ENCODE assay signal across 8 cellular contexts in the genomic region with DNA sequence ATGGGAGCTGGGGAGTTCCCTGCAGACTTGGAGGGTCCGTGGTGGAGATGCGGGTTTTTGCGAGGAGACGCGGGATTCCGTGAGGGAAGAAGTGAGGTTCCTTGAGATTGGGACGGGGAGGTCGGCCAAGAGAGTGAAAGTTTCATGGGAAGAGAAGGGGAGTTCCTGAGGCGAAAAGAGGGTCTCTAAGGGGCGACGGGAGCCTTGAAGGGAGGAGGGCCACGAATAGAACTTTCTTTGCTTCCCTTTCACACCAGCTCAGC. TPM values are rescaled to one million over a fixed set of nuclear protein-coding genes. Genes with fewer than 3 reads are reported as not detected.
DNase-seq lines count a peak whose midpoint lies in the region; ATAC-seq and TF ChIP-seq lines count a peak whose summit lies in the region.

No MANE protein-coding gene starts in this region.

- no peak for TF ChIP-seq CTCF in HL-60 (IDR thresholded peaks at IDR 0.05; ENCODE audit: insufficient read depth, low read length)

- no peaks in the 10 kb centered on the region for H3K9me3 Mint-ChIP-seq in activated T-helper 1 cell treated with anti-CD3 and anti-CD28 coated beads, Interleukin-12 subunit alpha, Interleukin-12 subunit beta, Interleukin-2, Interleukin-4 antibody, amounts not matched to agents 30 ng/mL and 10 ng/mL and 1 ng/mL, durations not matched to agents 14 hours and 24 hours and 36 hours
- H3K9me3 Mint-ChIP-seq in stimulated activated memory B cell treated with anti-CD40 and anti-IgM and Interleukin-4, amounts not matched to agents 10 μg/mL and 1 μg/mL and 100 μg/mL, for 72 hours, result no peaks in the 10 kb centered on the region

- DNase-seq in HL-60 (ENCODE audit: low read depth in 1 of 2, low spot score in 1 of 2) (no peak), DMS79 treated with DMSO at 0.1 percent for 48 hours (lab: John Stamatoyannopoulos, UW) (no peak), AG20443 (ENCODE audit: low spot score) (no peak), H4 (ENCODE audit: low spot score) (no peak)
- DNase-seq in activated T-helper 1 cell treated with anti-CD3 and anti-CD28 coated beads, Interleukin-12 subunit alpha, Interleukin-12 subunit beta, Interleukin-2, Interleukin-4 antibody, amounts not matched to agents 30 ng/mL and 10 ng/mL and 1 ng/mL, durations not matched to agents 14 hours and 24 hours and 36 hours (ENCODE audit: low spot score), result no peak

- no peaks in the 10 kb centered on the region for H3K9me3 ChIP-seq in iPS-15b (ENCODE audit: control insufficient read depth, insufficient read depth, low read length)

- H3K4me1 ChIP-seq in iPS-15b (ENCODE audit: control insufficient read depth, insufficient read depth, low read length), result peaks cover 3% of the 10 kb centered on the region

- H3K4me3 ChIP-seq in HL-60 (replicated peaks; ENCODE audit: insufficient read depth, low read length) (peak overlapping the region; percentile 72), iPS-15b (ENCODE audit: low read depth, low read length) (peak overlapping the region; percentile 86)

- intact Hi-C loops in activated T-helper 1 cell treated with anti-CD3 and anti-CD28 coated beads, Interleukin-12 subunit alpha, Interleukin-12 subunit beta, Interleukin-2, Interleukin-4 antibody, amounts not matched to agents 30 ng/mL and 10 ng/mL and 1 ng/mL, durations not matched to agents 14 hours and 24 hours and 36 hours (cut with micrococcal nuclease), result loop anchor here (2.0 to 5.0 kb wide), 3 partner anchors 360 to 1075 kb away; partner anchors contain the start of genes DYNLRB1, RALY and SCAND1

- H3K27me3 ChIP-seq in HL-60 (ENCODE audit: insufficient read depth, poor library complexity, severe bottlenecking), result peaks cover 3% of the 10 kb centered on the region
- peaks cover 35% of the 10 kb centered on the region for H3K27me3 ChIP-seq in iPS-15b (ENCODE audit: control insufficient read depth, insufficient read depth, low read length)

- H3K36me3 ChIP-seq in iPS-15b (ENCODE audit: control insufficient read depth, insufficient read depth, low read length), result no peaks in the 10 kb centered on the region

- H3K36me3 Mint-ChIP-seq in activated T-helper 1 cell treated with anti-CD3 and anti-CD28 coated beads, Interleukin-12 subunit alpha, Interleukin-12 subunit beta, Interleukin-2, Interleukin-4 antibody, amounts not matched to agents 30 ng/mL and 10 ng/mL and 1 ng/mL, durations not matched to agents 14 hours and 24 hours and 36 hours (ENCODE audit: low read depth), result peaks cover 7% of the 10 kb centered on the region
- no peaks in the 10 kb centered on the region for H3K36me3 Mint-ChIP-seq in stimulated activated memory B cell treated with anti-CD40 and anti-IgM and Interleukin-4, amounts not matched to agents 10 μg/mL and 1 μg/mL and 100 μg/mL, for 72 hours

- H3K4me3 Mint-ChIP-seq in activated T-helper 1 cell treated with anti-CD3 and anti-CD28 coated beads, Interleukin-12 subunit alpha, Interleukin-12 subunit beta, Interleukin-2, Interleukin-4 antibody, amounts not matched to agents 30 ng/mL and 10 ng/mL and 1 ng/mL, durations not matched to agents 14 hours and 24 hours and 36 hours, result peak overlapping the region; percentile 96
- H3K4me3 Mint-ChIP-seq in stimulated activated memory B cell treated with anti-CD40 and anti-IgM and Interleukin-4, amounts not matched to agents 10 μg/mL and 1 μg/mL and 100 μg/mL, for 72 hours, result peak overlapping the region; percentile 83

- peaks cover 73% of the 10 kb centered on the region for H3K4me1 Mint-ChIP-seq in activated T-helper 1 cell treated with anti-CD3 and anti-CD28 coated beads, Interleukin-12 subunit alpha, Interleukin-12 subunit beta, Interleukin-2, Interleukin-4 antibody, amounts not matched to agents 30 ng/mL and 10 ng/mL and 1 ng/mL, durations not matched to agents 14 hours and 24 hours and 36 hours (ENCODE audit: low read depth)
- peaks cover 44% of the 10 kb centered on the region for H3K4me1 Mint-ChIP-seq in stimulated activated memory B cell treated with anti-CD40 and anti-IgM and Interleukin-4, amounts not matched to agents 10 μg/mL and 1 μg/mL and 100 μg/mL, for 72 hours

- no peak for ATAC-seq in stimulated activated memory B cell treated with anti-CD40 and anti-IgM and Interleukin-4, amounts not matched to agents 10 μg/mL and 1 μg/mL and 100 μg/mL, for 72 hours
- no peak for ATAC-seq in HG02870 (IDR thresholded peaks at IDR 0.05; ENCODE audit: unreplicated experiment)

- H3K27ac Mint-ChIP-seq in activated T-helper 1 cell treated with anti-CD3 and anti-CD28 coated beads, Interleukin-12 subunit alpha, Interleukin-12 subunit beta, Interleukin-2, Interleukin-4 antibody, amounts not matched to agents 30 ng/mL and 10 ng/mL and 1 ng/mL, durations not matched to agents 14 hours and 24 hours and 36 hours, result peak overlapping the region; percentile 82
- peak overlapping the region; percentile 70 for H3K27ac Mint-ChIP-seq in stimulated activated memory B cell treated with anti-CD40 and anti-IgM and Interleukin-4, amounts not matched to agents 10 μg/mL and 1 μg/mL and 100 μg/mL, for 72 hours

- H3K27me3 Mint-ChIP-seq in activated T-helper 1 cell treated with anti-CD3 and anti-CD28 coated beads, Interleukin-12 subunit alpha, Interleukin-12 subunit beta, Interleukin-2, Interleukin-4 antibody, amounts not matched to agents 30 ng/mL and 10 ng/mL and 1 ng/mL, durations not matched to agents 14 hours and 24 hours and 36 hours (ENCODE audit: insufficient read depth), result no peaks in the 10 kb centered on the region
- no peaks in the 10 kb centered on the region for H3K27me3 Mint-ChIP-seq in stimulated activated memory B cell treated with anti-CD40 and anti-IgM and Interleukin-4, amounts not matched to agents 10 μg/mL and 1 μg/mL and 100 μg/mL, for 72 hours

- peak overlapping the region; percentile 81 for H3K9ac ChIP-seq in iPS-15b (ENCODE audit: low read depth, low read length)

- peak overlapping the region; percentile 51 for H3K27ac ChIP-seq in HL-60 (replicated peaks)

RNA-seq across cellular contexts. Expression of gene ACSS2, which starts 0.5 kb away (rescaled TPM):
- total RNA-seq in activated T-helper 1 cell treated with anti-CD3 and anti-CD28 coated beads, Interleukin-12 subunit alpha, Interleukin-12 subunit beta, Interleukin-2, Interleukin-4 antibody, amounts not matched to agents 30 ng/mL and 10 ng/mL and 1 ng/mL, durations not matched to agents 14 hours and 24 hours and 36 hours, result 38.0 and 45.3 TPM in 2 replicates
- total RNA-seq in H4 (2014; rRNA removed; shearing (Covaris generic)), result 14.1 and 18.5 TPM in 2 replicates

RNA-seq across cellular contexts. Expression of gene GGT7, which starts 4.3 kb away (rescaled TPM):
- 12.5 and 13.7 TPM in 2 replicates for total RNA-seq in activated T-helper 1 cell treated with anti-CD3 and anti-CD28 coated beads, Interleukin-12 subunit alpha, Interleukin-12 subunit beta, Interleukin-2, Interleukin-4 antibody, amounts not matched to agents 30 ng/mL and 10 ng/mL and 1 ng/mL, durations not matched to agents 14 hours and 24 hours and 36 hours
- total RNA-seq in H4 (2014; rRNA removed; shearing (Covaris generic)), result 0.76 and 0.99 TPM in 2 replicates

RNA-seq across cellular contexts. Expression of gene NCOA6, which starts 51.5 kb away (rescaled TPM):
- 25.5 and 29.1 TPM in 2 replicates for total RNA-seq in activated T-helper 1 cell treated with anti-CD3 and anti-CD28 coated beads, Interleukin-12 subunit alpha, Interleukin-12 subunit beta, Interleukin-2, Interleukin-4 antibody, amounts not matched to agents 30 ng/mL and 10 ng/mL and 1 ng/mL, durations not matched to agents 14 hours and 24 hours and 36 hours
- 3.4 and 7.9 TPM in 2 replicates for total RNA-seq in H4 (2014; rRNA removed; shearing (Covaris generic))
